18 cellular contexts compared by ENCODE assay signal in the genomic region with DNA sequence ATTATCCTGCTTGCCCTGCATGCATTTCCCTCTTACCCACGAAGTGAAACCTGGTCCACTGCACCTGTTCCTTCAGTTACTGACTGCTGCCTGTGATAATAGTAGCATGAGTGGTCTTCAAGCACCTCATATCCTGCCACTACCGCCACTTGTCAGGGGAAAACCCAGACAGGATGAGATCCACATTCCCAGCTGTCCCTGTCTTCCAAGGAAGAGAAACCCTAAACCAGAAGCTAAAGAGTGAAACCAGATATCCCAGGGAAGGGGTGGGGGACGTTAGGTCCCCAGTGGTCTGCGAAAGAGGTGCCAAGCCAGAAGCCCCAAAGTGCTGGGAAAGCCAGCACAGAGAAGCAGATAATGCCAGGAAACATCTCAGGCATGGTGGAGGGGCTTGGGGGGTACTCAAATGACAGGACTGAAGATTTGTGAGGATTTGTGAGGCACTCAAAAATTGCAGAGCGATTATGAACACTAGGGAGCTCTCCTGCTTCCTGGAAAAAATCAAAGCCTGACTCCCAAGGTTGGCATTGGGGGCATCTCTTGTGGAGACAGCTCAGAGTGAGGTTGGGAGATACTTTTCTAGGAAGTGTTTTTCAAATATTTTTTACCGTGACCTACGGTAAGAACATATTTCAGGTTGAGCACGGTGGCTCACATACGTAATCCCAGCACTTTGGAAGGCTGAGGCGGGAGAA.
DNase-seq lines count a peak whose midpoint lies in the region; ATAC-seq and TF ChIP-seq lines count a peak whose summit lies in the region.
"Had no signal": no experiment of that assay in that cellular context is flagged by ENCODE, and none has a peak within 500 bp of the region (broad histone marks: within the 10 kb centered on the region; RNA-seq: fewer than 3 reads in every experiment).

No MANE protein-coding gene starts in this region.

- H3K9me3 Mint-ChIP-seq in nephron progenitor cell: no peaks in the 10 kb centered on the region
- no peaks in the 10 kb centered on the region for H3K9me3 Mint-ChIP-seq in activated CD8-positive, alpha-beta T cell treated with anti-CD3 and anti-CD28 coated beads for 36 hours
- H3K9me3 Mint-ChIP-seq: activated naive CD8-positive, alpha-beta T cell treated with anti-CD3 and anti-CD28 coated beads for 36 hours; activated T-cell treated with anti-CD3 and anti-CD28 coated beads, Interleukin-2, amount 50 U/mL, for 4 hours; dendritic cell treated with granulocyte-macrophage colony-stimulating factor and Interleukin-4, amounts not matched to agents 40 ng/mL and 50 ng/mL, for 4 days; naive thymus-derived CD8-positive, alpha-beta T cell had no signal

- intact Hi-C loops in activated CD8-positive, alpha-beta T cell treated with anti-CD3 and anti-CD28 coated beads for 36 hours (cut with micrococcal nuclease): no loop called here

- CTCF ChIA-PET in activated CD8-positive, alpha-beta T cell treated with anti-CD3 and anti-CD28 coated beads for 36 hours (lab: Charles Lee): interaction anchor here (0.7 to 1.9 kb wide), 2 partner anchors 16 to 635 kb away, joined by 3 to 4 read pairs; no protein-coding TSS in a partner anchor

- no peaks in the 10 kb centered on the region for H3K27me3 Mint-ChIP-seq in nephron progenitor cell (ENCODE audit: low read depth, poor library complexity)
- H3K27me3 Mint-ChIP-seq in activated CD8-positive, alpha-beta T cell treated with anti-CD3 and anti-CD28 coated beads for 36 hours: peaks cover 27% of the 10 kb centered on the region

- no peaks in the 10 kb centered on the region for H3K36me3 Mint-ChIP-seq in nephron progenitor cell (ENCODE audit: low read depth)
- H3K36me3 Mint-ChIP-seq in activated CD8-positive, alpha-beta T cell treated with anti-CD3 and anti-CD28 coated beads for 36 hours (ENCODE audit: low read depth): no peaks in the 10 kb centered on the region
- H3K36me3 Mint-ChIP-seq: activated naive CD8-positive, alpha-beta T cell treated with anti-CD3 and anti-CD28 coated beads for 36 hours; naive thymus-derived CD8-positive, alpha-beta T cell had no signal

- peak overlapping the region; percentile 58 for H3K4me3 Mint-ChIP-seq in nephron progenitor cell
- H3K4me3 Mint-ChIP-seq in activated CD8-positive, alpha-beta T cell treated with anti-CD3 and anti-CD28 coated beads for 36 hours: no peak overlapping the region
- H3K4me3 Mint-ChIP-seq: activated naive CD8-positive, alpha-beta T cell treated with anti-CD3 and anti-CD28 coated beads for 36 hours; activated T-cell treated with anti-CD3 and anti-CD28 coated beads, Interleukin-2, amount 50 U/mL, for 4 hours; dendritic cell treated with granulocyte-macrophage colony-stimulating factor and Interleukin-4, amounts not matched to agents 40 ng/mL and 50 ng/mL, for 4 days; naive thymus-derived CD8-positive, alpha-beta T cell had no signal

- peaks cover 45% of the 10 kb centered on the region for H3K4me1 Mint-ChIP-seq in nephron progenitor cell
- no peaks in the 10 kb centered on the region for H3K4me1 Mint-ChIP-seq in activated CD8-positive, alpha-beta T cell treated with anti-CD3 and anti-CD28 coated beads for 36 hours (ENCODE audit: low read depth)
- H3K4me1 Mint-ChIP-seq: activated naive CD8-positive, alpha-beta T cell treated with anti-CD3 and anti-CD28 coated beads for 36 hours; naive thymus-derived CD8-positive, alpha-beta T cell had no signal

- POLR2A ChIA-PET in activated CD8-positive, alpha-beta T cell treated with anti-CD3 and anti-CD28 coated beads for 36 hours (lab: Charles Lee): no interaction called here

- no peak for ATAC-seq in activated CD8-positive, alpha-beta T cell treated with anti-CD3 and anti-CD28 coated beads for 36 hours
- ATAC-seq in activated CD4-positive, CD25-positive, alpha-beta regulatory T cell treated with anti-CD3 and anti-CD28 coated beads, Interleukin-2, amount 50 U/mL, for 24 hours: no peak
- ATAC-seq: activated T-cell treated with anti-CD3 and anti-CD28 coated beads, Interleukin-2, amount 50 U/mL, for 4 hours; GM12878; naive thymus-derived CD8-positive, alpha-beta T cell had no signal

- H3K27ac Mint-ChIP-seq in nephron progenitor cell: peak overlapping the region; percentile 86
- no peak overlapping the region for H3K27ac Mint-ChIP-seq in activated CD8-positive, alpha-beta T cell treated with anti-CD3 and anti-CD28 coated beads for 36 hours
- H3K27ac Mint-ChIP-seq: activated naive CD8-positive, alpha-beta T cell treated with anti-CD3 and anti-CD28 coated beads for 36 hours; dendritic cell treated with granulocyte-macrophage colony-stimulating factor and Interleukin-4, amounts not matched to agents 40 ng/mL and 50 ng/mL, for 4 days; naive thymus-derived CD8-positive, alpha-beta T cell had no signal

- DNase-seq in DMS79 treated with DMSO at 0.1 percent for 48 hours (lab: John Stamatoyannopoulos, UW) (peak; percentile 97), NCI-H187 (lab: John Stamatoyannopoulos, UW) (peak; percentile 81 to 92), NCI-H69 (lab: John Stamatoyannopoulos, UW) (peak; percentile 70), nephron progenitor cell (peak; percentile 22), dermis blood vessel endothelial cell (no peak)
- DNase-seq in activated CD8-positive, alpha-beta T cell treated with anti-CD3 and anti-CD28 coated beads for 36 hours: no peak
- DNase-seq in activated T-cell treated with anti-CD3 and anti-CD28 coated beads, Interleukin-2, amount 50 U/mL, for 48 hours: no peak
- DNase-seq: activated naive CD8-positive, alpha-beta T cell treated with anti-CD3 and anti-CD28 coated beads for 36 hours; activated T-cell treated with anti-CD3 and anti-CD28 coated beads, Interleukin-2, amount 50 U/mL, for 4 hours; brain microvascular endothelial cell; GM23248; KBM-7; naive thymus-derived CD8-positive, alpha-beta T cell; NCI-H1436; stimulated activated CD4-positive, alpha-beta T cell treated with anti-CD3 and anti-CD28 coated beads, Interleukin-1b, Interleukin-23, amount 100 ng/mL, for 48 hours had no signal

- no peak for TF ChIP-seq CTCF in nephron progenitor cell (IDR thresholded peaks at IDR 0.05)
- no peak for TF ChIP-seq CTCF in activated CD8-positive, alpha-beta T cell treated with anti-CD3 and anti-CD28 coated beads for 36 hours (IDR thresholded peaks at IDR 0.05)

Comparison
In these comparisons a context has a peak if more than half of its experiments do, and no peak if none do; other contexts are left out.
1. DNase-seq: peak in DMS79 treated with DMSO at 0.1 percent for 48 hours (single experiment), NCI-H187 (2 of 2), NCI-H69 (single experiment) and nephron progenitor cell (single experiment); none in dermis blood vessel endothelial cell (single experiment), activated CD8-positive, alpha-beta T cell treated with anti-CD3 and anti-CD28 coated beads for 36 hours (single experiment) and activated T-cell treated with anti-CD3 and anti-CD28 coated beads, Interleukin-2, amount 50 U/mL, for 48 hours (0 of 2).